In genomic region chr22:31089101-31090100, GRCh38 we compare ENCODE assay signal across 1 cellular context.
TF ChIP-seq lines count a peak whose summit lies in the region.

No MANE protein-coding gene starts in this region.

TF ChIP-seq in IMR-90, 13 proteins besides CTCF, POLR2A, EP300 and RAD21:
- TF ChIP-seq MXI1 (IDR thresholded peaks at IDR 0.05; ENCODE audit: borderline replicate concordance, low read depth, low read length): no peak
- TF ChIP-seq SMC3 (IDR thresholded peaks at IDR 0.05; ENCODE audit: low read depth, low read length): peak; percentile 80
TF ChIP-seq in IMR-90: peak in this region for 1.
